1 cellular context compared by ENCODE assay signal in the genomic region with DNA sequence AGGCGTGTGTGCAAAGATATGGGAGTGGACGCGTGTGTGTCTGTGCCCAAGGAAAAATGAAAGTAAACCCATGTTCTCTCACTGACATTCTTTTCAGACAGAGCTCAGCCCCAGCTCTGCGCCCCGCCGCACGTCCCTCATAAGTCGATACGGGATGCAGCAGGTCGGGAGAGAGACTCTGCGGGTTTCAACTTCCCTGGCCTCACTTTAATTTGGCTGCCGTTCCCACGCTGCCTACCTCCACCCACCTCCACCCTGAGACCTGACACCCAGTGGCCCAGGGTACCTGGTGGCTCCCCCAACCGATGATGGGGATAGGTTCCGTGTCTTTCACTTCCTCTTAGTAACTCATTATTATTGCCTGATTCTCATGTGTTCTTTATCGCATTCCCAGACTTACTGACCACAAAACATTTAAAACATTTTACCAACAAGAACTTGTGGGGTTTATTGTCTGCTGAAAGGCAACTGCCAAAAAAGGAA.
TF ChIP-seq lines count a peak whose summit lies in the region.

No MANE protein-coding gene starts in this region.

TF ChIP-seq in SK-N-SH, 30 proteins besides CTCF, POLR2A, EP300 and RAD21 (continued from another document):
- TF ChIP-seq, protein P1, sequence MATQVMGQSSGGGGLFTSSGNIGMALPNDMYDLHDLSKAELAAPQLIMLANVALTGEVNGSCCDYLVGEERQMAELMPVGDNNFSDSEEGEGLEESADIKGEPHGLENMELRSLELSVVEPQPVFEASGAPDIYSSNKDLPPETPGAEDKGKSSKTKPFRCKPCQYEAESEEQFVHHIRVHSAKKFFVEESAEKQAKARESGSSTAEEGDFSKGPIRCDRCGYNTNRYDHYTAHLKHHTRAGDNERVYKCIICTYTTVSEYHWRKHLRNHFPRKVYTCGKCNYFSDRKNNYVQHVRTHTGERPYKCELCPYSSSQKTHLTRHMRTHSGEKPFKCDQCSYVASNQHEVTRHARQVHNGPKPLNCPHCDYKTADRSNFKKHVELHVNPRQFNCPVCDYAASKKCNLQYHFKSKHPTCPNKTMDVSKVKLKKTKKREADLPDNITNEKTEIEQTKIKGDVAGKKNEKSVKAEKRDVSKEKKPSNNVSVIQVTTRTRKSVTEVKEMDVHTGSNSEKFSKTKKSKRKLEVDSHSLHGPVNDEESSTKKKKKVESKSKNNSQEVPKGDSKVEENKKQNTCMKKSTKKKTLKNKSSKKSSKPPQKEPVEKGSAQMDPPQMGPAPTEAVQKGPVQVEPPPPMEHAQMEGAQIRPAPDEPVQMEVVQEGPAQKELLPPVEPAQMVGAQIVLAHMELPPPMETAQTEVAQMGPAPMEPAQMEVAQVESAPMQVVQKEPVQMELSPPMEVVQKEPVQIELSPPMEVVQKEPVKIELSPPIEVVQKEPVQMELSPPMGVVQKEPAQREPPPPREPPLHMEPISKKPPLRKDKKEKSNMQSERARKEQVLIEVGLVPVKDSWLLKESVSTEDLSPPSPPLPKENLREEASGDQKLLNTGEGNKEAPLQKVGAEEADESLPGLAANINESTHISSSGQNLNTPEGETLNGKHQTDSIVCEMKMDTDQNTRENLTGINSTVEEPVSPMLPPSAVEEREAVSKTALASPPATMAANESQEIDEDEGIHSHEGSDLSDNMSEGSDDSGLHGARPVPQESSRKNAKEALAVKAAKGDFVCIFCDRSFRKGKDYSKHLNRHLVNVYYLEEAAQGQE (IDR thresholded peaks at IDR 0.05; ENCODE audit: low read depth, low read length) = no peak
- TF ChIP-seq TCF12 (IDR thresholded peaks at IDR 0.05) = no peak
- no peak for TF ChIP-seq FOXJ3 (CRISPR knock-in tag; IDR thresholded peaks at IDR 0.05)
- no peak for TF ChIP-seq ELF1 (IDR thresholded peaks at IDR 0.05)
- TF ChIP-seq GABPA (IDR thresholded peaks at IDR 0.05; ENCODE audit: low read depth) = no peak
- no peak for TF ChIP-seq NRF1 (IDR thresholded peaks at IDR 0.05; ENCODE audit: low read depth, low read length)
- TF ChIP-seq RXRA (IDR thresholded peaks at IDR 0.05; ENCODE audit: borderline replicate concordance, low read depth) = no peak
- TF ChIP-seq POLR2AphosphoS5 (IDR thresholded peaks at IDR 0.05; ENCODE audit: low read depth, low read length) = no peak
- no peak for TF ChIP-seq GATA2 (CRISPR knock-in tag; IDR thresholded peaks at IDR 0.05)
